In genomic region chr10:115857856-115858255, GRCh38 we compare ENCODE assay signal across 28 cellular contexts.
DNase-seq lines count a peak whose midpoint lies in the region; ATAC-seq, FAIRE-seq and TF ChIP-seq lines count a peak whose summit lies in the region.
"Had no signal": no experiment of that assay in that cellular context is flagged by ENCODE, and none has a peak within 500 bp of the region (broad histone marks: within the 10 kb centered on the region; RNA-seq: fewer than 3 reads in every experiment).

No MANE protein-coding gene starts in this region.

- no peak for TF ChIP-seq POLR2A in gastroesophageal sphincter (IDR thresholded peaks at IDR 0.05)

- no peak overlapping the region for H3K27ac Mint-ChIP-seq in HFFc6
- H3K27ac Mint-ChIP-seq: CD4-positive, CD25-positive, alpha-beta regulatory T cell; endodermal cell; mesothelial cell of epicardium; naive thymus-derived CD4-positive, alpha-beta T cell; T-helper 1 cell treated with Interleukin-12 subunit alpha and Interleukin-12 subunit beta and Interleukin-4 antibody, amounts not matched to agents 30 μg/mL and 1 μg/mL, for 36 hours had no signal

- no peak for ATAC-seq in GM21515 (IDR thresholded peaks at IDR 0.05; ENCODE audit: unreplicated experiment)
- ATAC-seq in gastroesophageal sphincter: no peak
- ATAC-seq: left ventricle myocardium superior; naive thymus-derived CD4-positive, alpha-beta T cell; upper lobe of right lung had no signal

- H3K4me3 ChIP-seq in AG10803 (ENCODE audit: low read length) (no peak overlapping the region), gastroesophageal sphincter (no peak overlapping the region)
- H3K4me3 ChIP-seq: cardiac muscle cell, upper lobe of right lung had no signal

- WGBS in gastroesophageal sphincter (ENCODE audit: low coverage in 1 of 2), 2 donors: 60 to 72% methylated on average over 3 of the region's 3 CpGs

- TF ChIP-seq EP300 in gastroesophageal sphincter (IDR thresholded peaks at IDR 0.05): no peak

- no peaks in the 10 kb centered on the region for H3K36me3 Mint-ChIP-seq in HFFc6 (ENCODE audit: low read depth)
- H3K36me3 Mint-ChIP-seq: CD4-positive, CD25-positive, alpha-beta regulatory T cell; naive thymus-derived CD4-positive, alpha-beta T cell had no signal

- no peak overlapping the region for H3K27ac ChIP-seq in gastroesophageal sphincter
- H3K27ac ChIP-seq: cardiac muscle cell, upper lobe of right lung had no signal

- peaks cover 52% of the 10 kb centered on the region for H3K4me1 Mint-ChIP-seq in HFFc6 (ENCODE audit: low read depth)
- H3K4me1 Mint-ChIP-seq: CD4-positive, CD25-positive, alpha-beta regulatory T cell; endodermal cell; naive thymus-derived CD4-positive, alpha-beta T cell had no signal

- no peak for TF ChIP-seq CTCF in AG10803 (conservative IDR thresholded peaks at IDR 0.05; ENCODE audit: low read length)
- TF ChIP-seq CTCF in HFFc6 (IDR thresholded peaks at IDR 0.05): no peak
- TF ChIP-seq CTCF in gastroesophageal sphincter (IDR thresholded peaks at IDR 0.05): no peak

- DNase-seq in AG10803 (ENCODE audit: low read depth) (peak; percentile 89), HFFc6 (peak; percentile 7), iris pigment epithelial cell (ENCODE audit: low read depth) (peak; percentile 88), amniotic stem cell (lab: John Stamatoyannopoulos, UW) (no peak), DMS 273 (lab: John Stamatoyannopoulos, UW; ENCODE audit: unreplicated experiment) (no peak)
- DNase-seq: activated CD4-positive, CD25-positive, alpha-beta regulatory T cell treated with anti-CD3 and anti-CD28 coated beads, Interleukin-2, amount 50 U/mL, for 72 hours; activated CD8-positive, alpha-beta memory T cell treated with anti-CD3 and anti-CD28 coated beads for 24 hours; activated gamma-delta T cell treated with Interleukin-2 at 50 U/mL for 16 hours; activated T-cell treated with anti-CD3 and anti-CD28 coated beads, Interleukin-2, amount 50 U/mL, for 1 hour; CD4-positive, CD25-positive, alpha-beta regulatory T cell; endodermal cell; GOT3; hippocampal formation; left ventricle myocardium superior; naive thymus-derived CD4-positive, alpha-beta T cell; NCI-H1417; NCI-H2081; NCI-H345; NCI-H748 treated with DMSO at 0.1 percent for 48 hours; retina; RPMI8226; upper lobe of right lung had no signal

- no peak overlapping the region for H3K4me3 Mint-ChIP-seq in HFFc6
- H3K4me3 Mint-ChIP-seq: endodermal cell; mesothelial cell of epicardium; naive thymus-derived CD4-positive, alpha-beta T cell; T-helper 1 cell treated with Interleukin-12 subunit alpha and Interleukin-12 subunit beta and Interleukin-4 antibody, amounts not matched to agents 30 μg/mL and 1 μg/mL, for 36 hours had no signal

- peak; percentile 37 for FAIRE-seq in endometrium (lab: Jason Lieb, UNC)

- H3K36me3 ChIP-seq in gastroesophageal sphincter: no peaks in the 10 kb centered on the region
- H3K36me3 ChIP-seq: cardiac muscle cell, upper lobe of right lung had no signal

- H3K27me3 Mint-ChIP-seq in HFFc6 (ENCODE audit: insufficient read depth): no peaks in the 10 kb centered on the region; the same call in 1 of the 2 replicates
- H3K27me3 Mint-ChIP-seq: CD4-positive, CD25-positive, alpha-beta regulatory T cell had no signal

- H3K4me1 ChIP-seq in gastroesophageal sphincter: no peaks in the 10 kb centered on the region
- H3K4me1 ChIP-seq: upper lobe of right lung had no signal

- no peaks in the 10 kb centered on the region for H3K27me3 ChIP-seq in gastroesophageal sphincter
- H3K27me3 ChIP-seq: cardiac muscle cell, upper lobe of right lung had no signal

- no peaks in the 10 kb centered on the region for H3K9me3 Mint-ChIP-seq in HFFc6
- H3K9me3 Mint-ChIP-seq: T-helper 1 cell treated with Interleukin-12 subunit alpha and Interleukin-12 subunit beta and Interleukin-4 antibody, amounts not matched to agents 30 μg/mL and 1 μg/mL, for 36 hours had no signal

- no peaks in the 10 kb centered on the region for H3K9me3 ChIP-seq in gastroesophageal sphincter
- H3K9me3 ChIP-seq: upper lobe of right lung had no signal

Comparison
In these comparisons a context has a peak if more than half of its experiments do, and no peak if none do; other contexts are left out.
1. DNase-seq: peak in AG10803 (single experiment), HFFc6 (single experiment) and iris pigment epithelial cell (single experiment); none in amniotic stem cell (single experiment) and DMS 273 (single experiment).